In the genomic region with DNA sequence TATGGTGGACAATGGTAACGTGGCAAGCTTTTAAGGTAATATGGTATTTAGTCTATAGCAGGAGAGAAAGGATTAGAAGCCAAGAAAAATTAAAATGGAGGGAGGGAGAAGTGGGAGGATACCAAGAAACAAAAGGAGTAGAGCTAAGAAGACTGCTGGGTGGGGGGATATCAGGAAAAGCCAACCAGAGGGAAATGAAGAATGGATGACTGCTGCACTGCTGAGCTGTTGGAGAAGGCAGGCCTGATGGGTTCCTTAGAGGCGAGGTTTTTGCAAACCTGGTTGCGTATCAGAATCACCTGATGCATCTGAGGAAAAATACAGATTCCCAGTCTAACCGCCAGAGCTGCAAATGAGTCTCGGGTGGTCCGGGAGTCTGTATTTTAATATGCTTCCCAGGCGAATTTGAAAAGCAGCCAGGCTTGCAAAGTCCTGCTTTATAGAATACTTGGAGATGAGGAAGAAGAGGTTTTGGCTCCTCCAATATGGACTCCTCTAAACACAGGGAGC, we compare ENCODE assay signal across 8 cellular contexts. TPM values are rescaled to one million over a fixed set of nuclear protein-coding genes. Genes with fewer than 3 reads are reported as not detected.
DNase-seq lines count a peak whose midpoint lies in the region; ATAC-seq, FAIRE-seq and TF ChIP-seq lines count a peak whose summit lies in the region.

No MANE protein-coding gene starts in this region.

- H3K9me3 ChIP-seq in AG04450 (ENCODE audit: control insufficient read depth, insufficient read depth, low read length) (no peaks in the 10 kb centered on the region), HUES48 (ENCODE audit: control insufficient read depth, insufficient read depth, low read length) (no peaks in the 10 kb centered on the region), muscle layer of colon (ENCODE audit: low read length) (no peaks in the 10 kb centered on the region)

- peaks cover 26% of the 10 kb centered on the region for H3K4me1 ChIP-seq in HUES48 (ENCODE audit: control insufficient read depth, insufficient read depth, low read length)
- peaks cover 8% of the 10 kb centered on the region for H3K4me1 ChIP-seq in muscle layer of colon (ENCODE audit: insufficient read depth, low read length)

- H3K27me3 ChIP-seq in AG04450 (ENCODE audit: control insufficient read depth, insufficient read depth, low read length) (no peaks in the 10 kb centered on the region), HUES48 (ENCODE audit: control insufficient read depth, insufficient read depth, low read length) (no peaks in the 10 kb centered on the region), bronchial epithelial cell (ENCODE audit: control insufficient read depth, insufficient read depth, low read length) (no peaks in the 10 kb centered on the region), muscle layer of colon (ENCODE audit: control insufficient read depth in 1 of 2, insufficient read depth in 2 of 2, low read length in 2 of 2) (peaks cover 0 to 21% of the 10 kb centered on the region in 2 donors)

- no peak for DNase-seq in AG04450 (ENCODE audit: low read depth, low spot score)
- DNase-seq in bronchial epithelial cell (ENCODE audit: low read depth) = no peak
- no peak for DNase-seq in NCI-H1105 treated with DMSO at 0.1 percent for 48 hours (lab: John Stamatoyannopoulos, UW)
- no peak for DNase-seq in germinal center (ENCODE audit: low spot score)

- CTCF ChIA-PET in AG04450 (lab: Charles Lee) = interaction anchor here (1.1 to 1.4 kb wide), 2 partner anchors 28 to 118 kb away, joined by 3 to 5 read pairs; no protein-coding TSS in a partner anchor

- H3K9ac ChIP-seq in HUES48 (ENCODE audit: low read depth, low read length) (peak overlapping the region; percentile 77; the same call in 1 of the 2 replicates), muscle layer of colon (ENCODE audit: low read length) (peak overlapping the region; percentile 12)

- H3K4me3 ChIP-seq in AG04450 (ENCODE audit: low read depth, low read length) (peak overlapping the region; percentile 74), HUES48 (ENCODE audit: low read depth, low read length) (peak overlapping the region; percentile 81), bronchial epithelial cell (ENCODE audit: low read depth, low read length) (peak overlapping the region; percentile 75), muscle layer of colon (ENCODE audit: low read depth in 1 of 2, low read length in 2 of 2) (peak overlapping the region; percentile 44 to 59)

- ATAC-seq in HG03135 (IDR thresholded peaks at IDR 0.05; ENCODE audit: unreplicated experiment) = no peak
- ATAC-seq in GM21825 (IDR thresholded peaks at IDR 0.05; ENCODE audit: unreplicated experiment) = no peak

- H3K27ac ChIP-seq in AG04450 (ENCODE audit: low read depth, low read length) (peak overlapping the region; percentile 31), HUES48 (ENCODE audit: low read depth, low read length) (no peak overlapping the region), muscle layer of colon (ENCODE audit: low read depth, low read length) (no peak overlapping the region)

- H3K36me3 ChIP-seq in HUES48 (ENCODE audit: control insufficient read depth, insufficient read depth, low read length) = peaks cover 27% of the 10 kb centered on the region
- H3K36me3 ChIP-seq in bronchial epithelial cell (ENCODE audit: control insufficient read depth, insufficient read depth, low read length) = peaks cover 1% of the 10 kb centered on the region
- no peaks in the 10 kb centered on the region for H3K36me3 ChIP-seq in muscle layer of colon (ENCODE audit: insufficient read depth, low read length)

- FAIRE-seq in bronchial epithelial cell (lab: Jason Lieb, UNC) = no peak

- TF ChIP-seq CTCF in AG04450 (IDR thresholded peaks at IDR 0.05; ENCODE audit: low read depth, low read length) = no peak
- TF ChIP-seq CTCF in bronchial epithelial cell (IDR thresholded peaks at IDR 0.05; ENCODE audit: insufficient read depth, low read length, severe bottlenecking) = no peak

- POLR2A ChIA-PET in AG04450 (lab: Yijun Ruan, JAX) = no interaction called here

RNA-seq across cellular contexts. Expression of gene PGRMC1, which starts 1.5 kb away (rescaled TPM):
- 76.5 and 110 TPM in 2 replicates for polyA plus RNA-seq in AG04450 (2011; rRNA removed)
- 22.6 and 32.9 TPM in 2 replicates for polyA minus RNA-seq in AG04450 (2011; rRNA and poly(A)+ RNA removed)
- 89.6 and 96.1 TPM in 2 replicates for total RNA-seq in bronchial epithelial cell
